ENCODE assay signal across 11 cellular contexts in genomic region chr14:62081012-62081612, GRCh38.
DNase-seq lines count a peak whose midpoint lies in the region; ATAC-seq and TF ChIP-seq lines count a peak whose summit lies in the region.
"Had no signal": no experiment of that assay in that cellular context is flagged by ENCODE, and none has a peak within 500 bp of the region (broad histone marks: within the 10 kb centered on the region; RNA-seq: fewer than 3 reads in every experiment).

No MANE protein-coding gene starts in this region.

- no peaks in the 10 kb centered on the region for H3K9me3 Mint-ChIP-seq in activated CD4-positive, alpha-beta T cell treated with anti-CD3 and anti-CD28 coated beads, Interleukin-2, amount 10 ng/mL, durations not matched to agents 24 days and 14 days
- H3K9me3 Mint-ChIP-seq in stimulated activated naive B cell treated with anti-CD40 and anti-IgM and Interleukin-4, amounts not matched to agents 10 μg/mL and 1 μg/mL and 100 μg/mL, for 72 hours, result peaks cover 5% of the 10 kb centered on the region in 2 donors
- peaks cover 14% of the 10 kb centered on the region for H3K9me3 Mint-ChIP-seq in nephron progenitor cell
- H3K9me3 Mint-ChIP-seq: activated T-helper 17 cell treated with anti-CD3 and anti-CD28 coated beads, Interleukin-2, amount 50 U/mL, for 72 hours had no signal

- intact Hi-C loops in activated CD4-positive, alpha-beta T cell treated with anti-CD3 and anti-CD28 coated beads, Interleukin-2, amount 10 ng/mL, durations not matched to agents 24 days and 14 days (cut with micrococcal nuclease), result no loop called here

- ATAC-seq in HG02623 (IDR thresholded peaks at IDR 0.05; ENCODE audit: unreplicated experiment), result peak; percentile 91
- ATAC-seq in HG03521 (IDR thresholded peaks at IDR 0.05; ENCODE audit: unreplicated experiment), result peak; percentile 92
- peak; percentile 95 for ATAC-seq in stimulated activated naive B cell treated with anti-CD40 and anti-IgM and Interleukin-4, amounts not matched to agents 10 μg/mL and 1 μg/mL and 100 μg/mL, for 72 hours (replicated peaks)
- ATAC-seq: activated T-helper 17 cell treated with anti-CD3 and anti-CD28 coated beads, Interleukin-2, amount 50 U/mL, for 72 hours had no signal

- TF ChIP-seq CTCF in nephron progenitor cell (IDR thresholded peaks at IDR 0.05), result no peak

- no peak overlapping the region for H3K27ac Mint-ChIP-seq in activated CD4-positive, alpha-beta T cell treated with anti-CD3 and anti-CD28 coated beads, Interleukin-2, amount 10 ng/mL, durations not matched to agents 24 days and 14 days
- H3K27ac Mint-ChIP-seq in stimulated activated naive B cell treated with anti-CD40 and anti-IgM and Interleukin-4, amounts not matched to agents 10 μg/mL and 1 μg/mL and 100 μg/mL, for 72 hours, result peak overlapping the region; percentile 65
- no peak overlapping the region for H3K27ac Mint-ChIP-seq in nephron progenitor cell
- H3K27ac Mint-ChIP-seq: activated T-helper 17 cell treated with anti-CD3 and anti-CD28 coated beads, Interleukin-2, amount 50 U/mL, for 72 hours had no signal

- H3K4me3 Mint-ChIP-seq in activated CD4-positive, alpha-beta T cell treated with anti-CD3 and anti-CD28 coated beads, Interleukin-2, amount 10 ng/mL, durations not matched to agents 24 days and 14 days, result no peak overlapping the region
- peak overlapping the region; percentile 66 to 74 for H3K4me3 Mint-ChIP-seq in stimulated activated naive B cell treated with anti-CD40 and anti-IgM and Interleukin-4, amounts not matched to agents 10 μg/mL and 1 μg/mL and 100 μg/mL, for 72 hours
- no peak overlapping the region for H3K4me3 Mint-ChIP-seq in nephron progenitor cell
- H3K4me3 Mint-ChIP-seq: activated T-helper 17 cell treated with anti-CD3 and anti-CD28 coated beads, Interleukin-2, amount 50 U/mL, for 72 hours had no signal

- DNase-seq in activated CD4-positive, alpha-beta T cell treated with anti-CD3 and anti-CD28 coated beads, Interleukin-2, amount 10 ng/mL, durations not matched to agents 24 days and 14 days, result peak; percentile 47
- DNase-seq in activated CD4-positive, alpha-beta T cell treated with anti-CD3 and anti-CD28 coated beads, Interleukin-2, amount 50 U/mL, for 48 hours, result no peak
- peak; percentile 43 for DNase-seq in stimulated activated naive B cell treated with anti-CD40 and anti-IgM and Interleukin-4, amounts not matched to agents 10 μg/mL and 1 μg/mL and 100 μg/mL, for 72 hours
- DNase-seq in nephron progenitor cell (no peak), GM03348 (ENCODE audit: low spot score) (no peak), caudate nucleus (lab: John Stamatoyannopoulos, UW) (no peak)

- no peaks in the 10 kb centered on the region for H3K36me3 Mint-ChIP-seq in activated CD4-positive, alpha-beta T cell treated with anti-CD3 and anti-CD28 coated beads, Interleukin-2, amount 10 ng/mL, durations not matched to agents 24 days and 14 days (ENCODE audit: low read depth)
- H3K36me3 Mint-ChIP-seq in stimulated activated naive B cell treated with anti-CD40 and anti-IgM and Interleukin-4, amounts not matched to agents 10 μg/mL and 1 μg/mL and 100 μg/mL, for 72 hours, result peaks cover 2 to 7% of the 10 kb centered on the region in 2 donors
- peaks cover 7% of the 10 kb centered on the region for H3K36me3 Mint-ChIP-seq in nephron progenitor cell (ENCODE audit: low read depth)

- no peak overlapping the region for H3K27ac ChIP-seq in caudate nucleus (ENCODE audit: low read depth, low read length)
- H3K27ac ChIP-seq: parathyroid adenoma, SJSA1 had no signal

- peaks cover 11% of the 10 kb centered on the region for H3K4me1 Mint-ChIP-seq in activated CD4-positive, alpha-beta T cell treated with anti-CD3 and anti-CD28 coated beads, Interleukin-2, amount 10 ng/mL, durations not matched to agents 24 days and 14 days
- H3K4me1 Mint-ChIP-seq in stimulated activated naive B cell treated with anti-CD40 and anti-IgM and Interleukin-4, amounts not matched to agents 10 μg/mL and 1 μg/mL and 100 μg/mL, for 72 hours, result peaks cover 57 to 73% of the 10 kb centered on the region in 2 donors
- peaks cover 8% of the 10 kb centered on the region for H3K4me1 Mint-ChIP-seq in nephron progenitor cell
- H3K4me1 Mint-ChIP-seq: activated T-helper 17 cell treated with anti-CD3 and anti-CD28 coated beads, Interleukin-2, amount 50 U/mL, for 72 hours had no signal

- peaks cover 9% of the 10 kb centered on the region for H3K27me3 Mint-ChIP-seq in activated CD4-positive, alpha-beta T cell treated with anti-CD3 and anti-CD28 coated beads, Interleukin-2, amount 10 ng/mL, durations not matched to agents 24 days and 14 days
- no peaks in the 10 kb centered on the region for H3K27me3 Mint-ChIP-seq in stimulated activated naive B cell treated with anti-CD40 and anti-IgM and Interleukin-4, amounts not matched to agents 10 μg/mL and 1 μg/mL and 100 μg/mL, for 72 hours
- H3K27me3 Mint-ChIP-seq in nephron progenitor cell (ENCODE audit: low read depth, poor library complexity), result no peaks in the 10 kb centered on the region

Comparison
In these comparisons a context has a peak if more than half of its experiments do, and no peak if none do; other contexts are left out.
1. DNase-seq: peak in activated CD4-positive, alpha-beta T cell treated with anti-CD3 and anti-CD28 coated beads, Interleukin-2, amount 10 ng/mL, durations not matched to agents 24 days and 14 days (single experiment) and stimulated activated naive B cell treated with anti-CD40 and anti-IgM and Interleukin-4, amounts not matched to agents 10 μg/mL and 1 μg/mL and 100 μg/mL, for 72 hours (single experiment); none in activated CD4-positive, alpha-beta T cell treated with anti-CD3 and anti-CD28 coated beads, Interleukin-2, amount 50 U/mL, for 48 hours (0 of 2), nephron progenitor cell (single experiment), GM03348 (single experiment) and caudate nucleus (0 of 61).
2. H3K4me3 Mint-ChIP-seq: peak in stimulated activated naive B cell treated with anti-CD40 and anti-IgM and Interleukin-4, amounts not matched to agents 10 μg/mL and 1 μg/mL and 100 μg/mL, for 72 hours (2 of 2); none in activated CD4-positive, alpha-beta T cell treated with anti-CD3 and anti-CD28 coated beads, Interleukin-2, amount 10 ng/mL, durations not matched to agents 24 days and 14 days (single experiment) and nephron progenitor cell (single experiment).
3. Peak in every context shown above with its lines, with median percentiles within 50 percentile points of each other: ATAC-seq.